ENCODE assay signal across 16 cellular contexts in the genomic region with DNA sequence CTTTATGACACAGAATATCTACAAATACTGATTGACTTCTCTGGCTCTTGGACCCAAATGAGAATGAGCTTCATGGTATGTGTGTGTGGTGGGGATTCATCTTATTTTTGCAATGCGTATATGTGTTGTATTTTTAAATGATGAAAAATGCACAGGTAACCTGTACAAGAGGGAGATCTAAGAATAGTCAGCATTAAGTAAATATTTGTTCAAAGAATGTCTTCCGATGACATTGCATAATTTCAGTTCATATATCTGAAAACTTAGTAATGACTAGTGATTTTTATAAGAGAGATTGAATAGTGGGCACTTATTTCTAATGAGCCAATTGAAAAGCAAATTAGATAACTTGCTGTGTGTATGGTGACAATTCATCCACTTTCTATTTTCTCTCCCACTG.
DNase-seq lines count a peak whose midpoint lies in the region; ATAC-seq, FAIRE-seq and TF ChIP-seq lines count a peak whose summit lies in the region.
"Had no signal": no experiment of that assay in that cellular context is flagged by ENCODE, and none has a peak within 500 bp of the region (broad histone marks: within the 10 kb centered on the region; RNA-seq: fewer than 3 reads in every experiment).

No MANE protein-coding gene starts in this region.

- POLR2A ChIA-PET in A549 (lab: Yijun Ruan, JAX) (no interaction called here), PC-3 (lab: Charles Lee; ENCODE audit: unreplicated experiment) (no interaction called here), K562 (lab: Yijun Ruan, JAX) (interaction anchor here (1.0 kb wide), 1 partner anchor 17 kb away, joined by 3 read pairs; no protein-coding TSS in a partner anchor)
- POLR2A ChIA-PET in CD4-positive, alpha-beta T cell (lab: Charles Lee), result no interaction called here

- H3K27ac Mint-ChIP-seq in CD4-positive, alpha-beta T cell, result no peak overlapping the region
- H3K27ac Mint-ChIP-seq: CD14-positive monocyte; CD8-positive, alpha-beta memory T cell; HFFc6 had no signal

- H3K4me3 Mint-ChIP-seq in CD4-positive, alpha-beta T cell, result no peak overlapping the region
- H3K4me3 Mint-ChIP-seq: CD14-positive monocyte; CD8-positive, alpha-beta memory T cell; HFFc6 had no signal

- no peak for TF ChIP-seq CTCF in A549 (IDR thresholded peaks at IDR 0.05)
- no peak for TF ChIP-seq CTCF in PC-3 (conservative IDR thresholded peaks at IDR 0.05; ENCODE audit: low read depth, low read length)
- TF ChIP-seq CTCF in K562 (IDR thresholded peaks at IDR 0.05 in 2 of 3, conservative IDR thresholded peaks at IDR 0.05 in 1 of 3; ENCODE audit: insufficient read depth in 2 of 3, low read depth in 1 of 3, low read length in 3 of 3), result no peak
- TF ChIP-seq CTCF in CD4-positive, alpha-beta T cell (IDR thresholded peaks at IDR 0.05), result no peak

- H3K27me3 ChIP-seq in PC-3 (ENCODE audit: low read length) (no peaks in the 10 kb centered on the region), K562 (ENCODE audit: control insufficient read depth in 2 of 2, insufficient read depth in 2 of 2, low read length in 2 of 2) (peaks cover 21 to 29% of the 10 kb centered on the region in 2 experiments)
- no peaks in the 10 kb centered on the region for H3K27me3 ChIP-seq in CD4-positive, alpha-beta T cell (ENCODE audit: control insufficient read depth, insufficient read depth, low read length)

- 26% methylated on average over 2 of the region's 2 CpGs for WGBS in A549 (ENCODE audit: missing lambda C conversion rate)
- 6% methylated on average over 2 of the region's 2 CpGs for WGBS in K562 (ENCODE audit: insufficient coverage, low coverage, missing lambda C conversion rate)

- H3K9me3 ChIP-seq in A549, result no peaks in the 10 kb centered on the region
- no peaks in the 10 kb centered on the region for H3K9me3 ChIP-seq in PC-3 (ENCODE audit: low read length)
- H3K9me3 ChIP-seq in K562 (replicated peaks; ENCODE audit: control insufficient read depth, insufficient read depth, low read depth, low read length), result no peaks in the 10 kb centered on the region
- H3K9me3 ChIP-seq in CD4-positive, alpha-beta T cell (ENCODE audit: control insufficient read depth, low read length), result no peaks in the 10 kb centered on the region

- intact Hi-C loops in PC-3 (cut with micrococcal nuclease), result no loop called here
- intact Hi-C loops in K562 (cut with micrococcal nuclease), result no loop called here
- intact Hi-C loops in CD4-positive, alpha-beta T cell (cut with DNase I, micrococcal nuclease), result no loop called here
- intact Hi-C loops in posterior cingulate gyrus (cut with DNase I), result no loop called here

- TF ChIP-seq POLR2A in A549 (IDR thresholded peaks at IDR 0.05; ENCODE audit: low read length) (no peak), K562 (conservative IDR thresholded peaks at IDR 0.05) (no peak)

- H3K36me3 Mint-ChIP-seq in CD4-positive, alpha-beta T cell (ENCODE audit: low read depth), result no peaks in the 10 kb centered on the region
- H3K36me3 Mint-ChIP-seq: CD14-positive monocyte; CD8-positive, alpha-beta memory T cell had no signal

- no peaks in the 10 kb centered on the region for H3K9me3 Mint-ChIP-seq in CD4-positive, alpha-beta T cell
- H3K9me3 Mint-ChIP-seq: CD8-positive, alpha-beta memory T cell; HFFc6 had no signal

- H3K27ac ChIP-seq in A549 (no peak overlapping the region), PC-3 (ENCODE audit: low read length) (peak overlapping the region; percentile 8; the same call in 1 of the 2 replicates), K562 (ENCODE audit: extremely low read depth, low read depth, low read length) (no peak overlapping the region)
- H3K27ac ChIP-seq in CD4-positive, alpha-beta T cell (ENCODE audit: low read depth, low read length), result no peak overlapping the region

- H3K4me2 ChIP-seq in A549 (peak overlapping the region; percentile 17; the same call in 1 of the 3 replicates), PC-3 (ENCODE audit: low read length) (peak overlapping the region; percentile 8), K562 (ENCODE audit: insufficient read depth, low read length) (no peak overlapping the region)

- H3K4me1 ChIP-seq in A549 (peaks cover 10% of the 10 kb centered on the region; the same call in 2 of the 3 replicates), PC-3 (ENCODE audit: insufficient read depth, low read length) (peaks cover 10% of the 10 kb centered on the region), K562 (replicated peaks in 1 of 2; ENCODE audit: control insufficient read depth in 2 of 2, insufficient read depth in 2 of 2, low read length in 2 of 2) (no peaks in the 10 kb centered on the region)

- no peak overlapping the region for H3K4me3 ChIP-seq in A549
- no peak overlapping the region for H3K4me3 ChIP-seq in PC-3 (ENCODE audit: low read length)
- H3K4me3 ChIP-seq in K562, result no peak overlapping the region
- H3K4me3 ChIP-seq: GM12878 had no signal

- TF ChIP-seq EP300 in A549 (IDR thresholded peaks at IDR 0.05), result no peak
- no peak for TF ChIP-seq EP300 in K562 (IDR thresholded peaks at IDR 0.05; ENCODE audit: low read length)

- CTCF ChIA-PET in A549 (lab: Yijun Ruan, JAX), result no interaction called here
- CTCF ChIA-PET in PC-3 (lab: Charles Lee), result interaction anchor here (0.6 kb wide), 1 partner anchor 61 kb away, joined by 3 read pairs; no protein-coding TSS in a partner anchor
- CTCF ChIA-PET in K562 (lab: Yijun Ruan, JAX; ENCODE audit: low intra/inter-chr PET ratio), result no interaction called here
- CTCF ChIA-PET in CD4-positive, alpha-beta T cell (lab: Charles Lee), result no interaction called here

- H3K79me2 ChIP-seq in PC-3 (ENCODE audit: low read length), result no peaks in the 10 kb centered on the region
- H3K79me2 ChIP-seq in K562 (ENCODE audit: control insufficient read depth, insufficient read depth, low read length), result no peaks in the 10 kb centered on the region

- H3F3A ChIP-seq in PC-3 (ENCODE audit: low read length, unreplicated experiment), result no peaks in the 10 kb centered on the region

- no TSS peak for BruUV-seq in PC-3 (replicated peaks; lab: Mats Ljungman, UMichigan)
- no TSS peak for BruUV-seq in K562 (replicated peaks; lab: Mats Ljungman, UMichigan)

- in situ Hi-C loops in K562 (cut with MboI), result no loop called here

- H3K9me1 ChIP-seq in K562 (ENCODE audit: control insufficient read depth, insufficient read depth, low read length), result no peaks in the 10 kb centered on the region

- no peak overlapping the region for H2AFZ ChIP-seq in PC-3 (ENCODE audit: low read length)
- H2AFZ ChIP-seq in K562 (ENCODE audit: low read depth, low read length), result no peak overlapping the region

- H3K9me2 ChIP-seq in PC-3 (replicated peaks; ENCODE audit: low read length), result no peaks in the 10 kb centered on the region

- no peak for ATAC-seq in A549
- ATAC-seq in PC-3, result peak; percentile 82
- no peak for ATAC-seq in K562
- no peak for ATAC-seq in CD4-positive, alpha-beta T cell (ENCODE audit: poor library complexity)
- ATAC-seq: GM12878 had no signal

- H3K4me1 Mint-ChIP-seq in CD4-positive, alpha-beta T cell (ENCODE audit: low read depth), result no peaks in the 10 kb centered on the region
- H3K4me1 Mint-ChIP-seq: CD14-positive monocyte; CD8-positive, alpha-beta memory T cell had no signal

- no peak overlapping the region for H3K9ac ChIP-seq in PC-3 (ENCODE audit: low read length)
- no peak overlapping the region for H3K9ac ChIP-seq in K562 (ENCODE audit: insufficient read depth in 1 of 2, low read depth in 2 of 2, low read length in 2 of 2)

- TF ChIP-seq RAD21 in A549 (conservative IDR thresholded peaks at IDR 0.05 in 1 of 2, IDR thresholded peaks at IDR 0.05 in 1 of 2) (no peak), K562 (CRISPR knock-in tag; conservative IDR thresholded peaks at IDR 0.05 in 1 of 2, IDR thresholded peaks at IDR 0.05 in 1 of 2) (no peak)

- DNase-seq in A549 (ENCODE audit: low read depth in 1 of 2, low spot score in 1 of 2) (no peak), DMS53 treated with DMSO at 0.1 percent for 48 hours (lab: John Stamatoyannopoulos, UW; ENCODE audit: unreplicated experiment) (peak; percentile 11), PC-3 (peak; percentile 57), K562 (ENCODE audit: extremely low read depth in 1 of 4, low spot score in 3 of 4) (no peak), frontal cortex (ENCODE audit: low spot score in 2 of 2) (no peak), posterior cingulate gyrus (no peak), NCI-H1048 (lab: John Stamatoyannopoulos, UW) (no peak)
- no peak for DNase-seq in CD4-positive, alpha-beta T cell
- DNase-seq: CD8-positive, alpha-beta memory T cell; DMS79; HCEC 1CT; HFFc6 had no signal

- FAIRE-seq in A549 (lab: Jason Lieb, UNC) (peak; percentile 73), K562 (lab: Jason Lieb, UNC) (no peak), frontal cortex (lab: Jason Lieb, UNC) (no peak)
- FAIRE-seq: GM12878, GM18507, HTR-8/SVneo had no signal

- H3K27me3 Mint-ChIP-seq in CD4-positive, alpha-beta T cell, result peaks cover 12% of the 10 kb centered on the region

- H4K20me1 ChIP-seq in PC-3 (ENCODE audit: low read length) (no peaks in the 10 kb centered on the region), K562 (replicated peaks; ENCODE audit: control insufficient read depth, insufficient read depth, low read length) (no peaks in the 10 kb centered on the region)

- H3K36me3 ChIP-seq in PC-3 (ENCODE audit: low read depth, low read length), result no peaks in the 10 kb centered on the region
- no peaks in the 10 kb centered on the region for H3K36me3 ChIP-seq in K562 (ENCODE audit: control insufficient read depth, insufficient read depth, low read length)

TF ChIP-seq in A549, 52 proteins besides CTCF, POLR2A, EP300 and RAD21 (continues in another document):
- no peak for TF ChIP-seq TP53 (CRISPR knock-in tag; IDR thresholded peaks at IDR 0.05)
- peak; percentile 82 for TF ChIP-seq MAFK (IDR thresholded peaks at IDR 0.05; ENCODE audit: partially characterized antibody)
- TF ChIP-seq, protein P1, sequence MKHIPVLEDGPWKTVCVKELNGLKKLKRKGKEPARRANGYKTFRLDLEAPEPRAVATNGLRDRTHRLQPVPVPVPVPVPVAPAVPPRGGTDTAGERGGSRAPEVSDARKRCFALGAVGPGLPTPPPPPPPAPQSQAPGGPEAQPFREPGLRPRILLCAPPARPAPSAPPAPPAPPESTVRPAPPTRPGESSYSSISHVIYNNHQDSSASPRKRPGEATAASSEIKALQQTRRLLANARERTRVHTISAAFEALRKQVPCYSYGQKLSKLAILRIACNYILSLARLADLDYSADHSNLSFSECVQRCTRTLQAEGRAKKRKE (CRISPR knock-in tag; IDR thresholded peaks at IDR 0.05; ENCODE audit: low read depth), result no peak
- TF ChIP-seq CEBPB (IDR thresholded peaks at IDR 0.05), result no peak

TF ChIP-seq in K562, 482 proteins besides CTCF, POLR2A, EP300 and RAD21 (continues in another document):
- TF ChIP-seq ZNF316 (IDR thresholded peaks at IDR 0.05) (peak; percentile 84), MAFK (IDR thresholded peaks at IDR 0.05; ENCODE audit: low read length) (0 out of 2 replicates have a peak, but pooled peaks have one; percentile 17), NFE2L1 (tag; IDR thresholded peaks at IDR 0.05; ENCODE audit: borderline replicate concordance, low read depth) (peak; percentile 10; the same call in 1 of the 2 replicates), C11orf30 (IDR thresholded peaks at IDR 0.05; ENCODE audit: low read depth) (peak; percentile 28; the same call in 1 of the 2 replicates), MAFG (tag; conservative IDR thresholded peaks at IDR 0.05) (peak; percentile 61)

Comparison
In these comparisons a context has a peak if more than half of its experiments do, and no peak if none do; other contexts are left out.
1. DNase-seq: peak in DMS53 treated with DMSO at 0.1 percent for 48 hours (single experiment) and PC-3 (single experiment); none in A549 (0 of 2), K562 (0 of 4), CD4-positive, alpha-beta T cell (0 of 10), frontal cortex (0 of 2), posterior cingulate gyrus (0 of 10) and NCI-H1048 (single experiment).